In the genomic region with DNA sequence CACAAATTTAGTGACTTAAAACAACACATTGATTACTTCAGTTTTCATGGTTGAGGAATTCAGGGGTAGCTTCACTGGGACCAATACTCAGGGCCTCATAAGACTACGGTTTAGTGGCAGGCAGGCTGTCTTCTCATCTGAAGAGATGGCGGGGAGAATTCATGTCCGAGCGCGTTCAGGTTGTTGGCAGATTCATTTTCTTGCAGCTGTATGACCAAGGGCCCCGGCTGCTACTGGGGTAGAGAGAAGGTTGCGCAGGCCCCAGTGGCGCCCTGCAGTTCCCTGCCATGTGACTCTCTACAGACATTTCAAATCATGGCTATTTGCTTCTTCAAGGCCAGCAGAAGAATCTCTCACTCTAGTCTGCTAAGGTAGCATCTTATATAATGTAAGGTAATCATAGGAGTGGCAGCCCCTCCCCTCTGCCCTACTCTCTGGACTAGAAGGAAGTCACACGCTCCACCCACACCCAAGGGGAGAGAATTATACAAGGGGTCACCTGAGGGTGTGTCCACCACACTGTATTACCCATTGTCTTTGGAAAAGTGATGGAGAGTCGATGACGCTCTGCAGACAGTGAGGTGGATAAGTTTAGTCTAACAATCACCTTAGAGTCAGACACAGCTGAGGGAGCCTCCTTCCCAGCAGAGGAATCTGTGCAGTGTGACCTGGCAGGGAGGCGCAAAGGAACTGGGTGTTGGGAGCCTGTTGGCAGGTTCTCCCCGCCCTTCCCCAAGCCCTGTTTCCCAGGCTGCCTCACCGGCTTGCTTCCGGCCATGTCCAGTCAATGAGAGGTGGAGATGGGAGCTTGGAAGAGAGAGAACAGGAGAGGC, we compare ENCODE assay signal across 25 cellular contexts. TPM values are rescaled to one million over a fixed set of nuclear protein-coding genes. Genes with fewer than 3 reads are reported as not detected.
DNase-seq lines count a peak whose midpoint lies in the region; ATAC-seq and TF ChIP-seq lines count a peak whose summit lies in the region.
"Had no signal": no experiment of that assay in that cellular context is flagged by ENCODE, and none has a peak within 500 bp of the region (broad histone marks: within the 10 kb centered on the region; RNA-seq: fewer than 3 reads in every experiment).

No MANE protein-coding gene starts in this region.

- no peaks in the 10 kb centered on the region for H3K27me3 Mint-ChIP-seq in endodermal cell (ENCODE audit: insufficient read depth)

- H3K36me3 ChIP-seq in endodermal cell (ENCODE audit: control insufficient read depth, insufficient read depth, low read length) (no peaks in the 10 kb centered on the region), suprapubic skin (no peaks in the 10 kb centered on the region)
- H3K36me3 ChIP-seq: BE2C, tibial artery had no signal

- H3K4me3 ChIP-seq in endodermal cell (ENCODE audit: low read length) (no peak overlapping the region), suprapubic skin (no peak overlapping the region)
- H3K4me3 ChIP-seq: coronary artery, tibial artery had no signal

- no peak overlapping the region for H3K27ac Mint-ChIP-seq in endodermal cell
- H3K27ac Mint-ChIP-seq: activated naive CD8-positive, alpha-beta T cell; memory B cell had no signal

- H3K36me3 Mint-ChIP-seq in endodermal cell (ENCODE audit: low read depth) = no peaks in the 10 kb centered on the region
- H3K36me3 Mint-ChIP-seq: activated naive CD8-positive, alpha-beta T cell; memory B cell had no signal

- H3K4me1 ChIP-seq in endodermal cell (ENCODE audit: control insufficient read depth, insufficient read depth, low read length) (no peaks in the 10 kb centered on the region), suprapubic skin (peaks cover 52% of the 10 kb centered on the region)
- H3K4me1 ChIP-seq: BE2C had no signal

- no peak for TF ChIP-seq CTCF in endodermal cell (conservative IDR thresholded peaks at IDR 0.05)
- no peak for TF ChIP-seq CTCF in suprapubic skin (IDR thresholded peaks at IDR 0.05)

- H3K9me3 ChIP-seq in endodermal cell (ENCODE audit: control insufficient read depth, low read length) = no peaks in the 10 kb centered on the region
- H3K9me3 ChIP-seq in suprapubic skin = no peaks in the 10 kb centered on the region
- H3K9me3 ChIP-seq: BE2C, tibial artery had no signal

- WGBS in endodermal cell (ENCODE audit: insufficient coverage in 1 of 2, insufficient read length in 1 of 2), 2 experiments = 90 to 97% methylated on average over 5 to 14 of the region's 15 CpGs
- 68% methylated on average over 15 of the region's 15 CpGs for WGBS in suprapubic skin

- TF ChIP-seq POLR2A in suprapubic skin (IDR thresholded peaks at IDR 0.05) = no peak

- no peak for TF ChIP-seq EP300 in suprapubic skin (IDR thresholded peaks at IDR 0.05)

- no peak overlapping the region for H3K4me3 Mint-ChIP-seq in endodermal cell
- H3K4me3 Mint-ChIP-seq: activated naive CD8-positive, alpha-beta T cell; H9; memory B cell had no signal

- ATAC-seq in Right ventricle myocardium superior (ENCODE audit: poor library complexity) (peak; percentile 34), Right ventricle myocardium inferior (no peak), left colon (peak; percentile 97), HG02759 (IDR thresholded peaks at IDR 0.05; ENCODE audit: unreplicated experiment) (no peak)
- ATAC-seq: activated CD4-positive, CD25-positive, alpha-beta regulatory T cell treated with anti-CD3 and anti-CD28 coated beads, Interleukin-2, amount 50 U/mL, for 24 hours; stimulated activated naive CD8-positive, alpha-beta T cell treated with anti-CD3 and anti-CD28 coated beads, Interleukin-15, Interleukin-2, amounts not matched to agents 100 U/mL and 50 U/mL, for 24 hours had no signal

- DNase-seq in Right ventricle myocardium superior (no peak), Right ventricle myocardium inferior (ENCODE audit: missing footprints) (no peak), endodermal cell (peak; percentile 45), left colon (peak; percentile 74), suprapubic skin (ENCODE audit: low spot score in 2 of 2) (no peak), NCI-H510A (lab: John Stamatoyannopoulos, UW) (no peak), HuH-7.5 (ENCODE audit: low spot score) (no peak)
- DNase-seq: activated CD4-positive, alpha-beta T cell treated with anti-CD3 and anti-CD28 coated beads, Interleukin-2, amount 50 U/mL, for 48 hours; activated CD8-positive, alpha-beta memory T cell treated with anti-CD3 and anti-CD28 coated beads, Interleukin-2, amount 50 U/mL, for 48 hours; activated effector memory CD4-positive, alpha-beta T cell treated with Interleukin-2 at 50 U/mL for 16 hours; anterior cingulate cortex; BE2C; DMS153; H9; NCI-H1105; NCI-H187 treated with DMSO at 0.1 percent for 48 hours; NCI-H774; occipital lobe; stimulated activated naive CD8-positive, alpha-beta T cell treated with anti-CD3 and anti-CD28 coated beads, Interleukin-15, Interleukin-2, amounts not matched to agents 100 U/mL and 50 U/mL, for 24 hours; tibial artery had no signal

- intact Hi-C loops in Right ventricle myocardium superior (cut with DNase I) = loop anchor here (5.0 kb wide), 1 partner anchor 37 kb away; no protein-coding TSS in a partner anchor
- intact Hi-C loops in Right ventricle myocardium inferior (cut with DNase I) = no loop called here
- intact Hi-C loops in left colon (cut with DNase I, micrococcal nuclease) = no loop called here

- no peaks in the 10 kb centered on the region for H3K9me3 Mint-ChIP-seq in endodermal cell
- H3K9me3 Mint-ChIP-seq: memory B cell had no signal

- no peak overlapping the region for H3K9ac ChIP-seq in endodermal cell (ENCODE audit: extremely low read depth, low read length, poor library complexity, severe bottlenecking)

- H3K27me3 ChIP-seq in endodermal cell (ENCODE audit: control insufficient read depth, insufficient read depth, low read length, poor library complexity, severe bottlenecking) = no peaks in the 10 kb centered on the region
- no peaks in the 10 kb centered on the region for H3K27me3 ChIP-seq in suprapubic skin
- H3K27me3 ChIP-seq: BE2C, tibial artery had no signal

- H3K27ac ChIP-seq in endodermal cell (ENCODE audit: low read depth, low read length) (no peak overlapping the region), suprapubic skin (peak overlapping the region; percentile 52)
- H3K27ac ChIP-seq: coronary artery, tibial artery had no signal

- H3K4me1 Mint-ChIP-seq in endodermal cell = no peaks in the 10 kb centered on the region

RNA-seq across cellular contexts. Expression of a gene that starts 35.7 kb away (rescaled TPM):
- total RNA-seq in Right ventricle myocardium superior = 74.4 TPM
- total RNA-seq in Right ventricle myocardium inferior = 68.0 TPM
- total RNA-seq in endodermal cell = 10 to 100 TPM; 29.6 to 49.0 TPM
- polyA plus RNA-seq in endodermal cell (2013, experiment 1 of 2) = 31.1 TPM
- polyA plus RNA-seq in endodermal cell (2013, experiment 2 of 2) = 30.1 TPM
- 10 to 100 TPM; 41.5 to 49.2 TPM for total RNA-seq in left colon
- 10 to 100 TPM; 68.2 to 91.6 (median 78.8) TPM for total RNA-seq in suprapubic skin

Comparison
In these comparisons a context has a peak if more than half of its experiments do, and no peak if none do; other contexts are left out.
1. ATAC-seq: peak in Right ventricle myocardium superior (single experiment) and left colon (single experiment); none in Right ventricle myocardium inferior (single experiment) and HG02759 (single experiment).
2. DNase-seq: peak in endodermal cell (single experiment) and left colon (2 of 2); none in Right ventricle myocardium superior (single experiment), Right ventricle myocardium inferior (single experiment), suprapubic skin (0 of 2), NCI-H510A (single experiment) and HuH-7.5 (single experiment).